Comparison of ENCODE assay signal across 8 cellular contexts in genomic region chr10:53744176-53744575, GRCh38.
"Had no signal": no experiment of that assay in that cellular context is flagged by ENCODE, and none has a peak within 500 bp of the region (broad histone marks: within the 10 kb centered on the region; RNA-seq: fewer than 3 reads in every experiment).

No MANE protein-coding gene starts in this region.

- DNase-seq: GDM1, GF-D8 had no signal

- ATAC-seq: GM12878 had no signal

- FAIRE-seq: G401.6, GM12878, GM12891, GM12892, GM18507, GM19239 had no signal

- H3K4me3 ChIP-seq: GM12878 had no signal
